10 cellular contexts compared by ENCODE assay signal in the genomic region with DNA sequence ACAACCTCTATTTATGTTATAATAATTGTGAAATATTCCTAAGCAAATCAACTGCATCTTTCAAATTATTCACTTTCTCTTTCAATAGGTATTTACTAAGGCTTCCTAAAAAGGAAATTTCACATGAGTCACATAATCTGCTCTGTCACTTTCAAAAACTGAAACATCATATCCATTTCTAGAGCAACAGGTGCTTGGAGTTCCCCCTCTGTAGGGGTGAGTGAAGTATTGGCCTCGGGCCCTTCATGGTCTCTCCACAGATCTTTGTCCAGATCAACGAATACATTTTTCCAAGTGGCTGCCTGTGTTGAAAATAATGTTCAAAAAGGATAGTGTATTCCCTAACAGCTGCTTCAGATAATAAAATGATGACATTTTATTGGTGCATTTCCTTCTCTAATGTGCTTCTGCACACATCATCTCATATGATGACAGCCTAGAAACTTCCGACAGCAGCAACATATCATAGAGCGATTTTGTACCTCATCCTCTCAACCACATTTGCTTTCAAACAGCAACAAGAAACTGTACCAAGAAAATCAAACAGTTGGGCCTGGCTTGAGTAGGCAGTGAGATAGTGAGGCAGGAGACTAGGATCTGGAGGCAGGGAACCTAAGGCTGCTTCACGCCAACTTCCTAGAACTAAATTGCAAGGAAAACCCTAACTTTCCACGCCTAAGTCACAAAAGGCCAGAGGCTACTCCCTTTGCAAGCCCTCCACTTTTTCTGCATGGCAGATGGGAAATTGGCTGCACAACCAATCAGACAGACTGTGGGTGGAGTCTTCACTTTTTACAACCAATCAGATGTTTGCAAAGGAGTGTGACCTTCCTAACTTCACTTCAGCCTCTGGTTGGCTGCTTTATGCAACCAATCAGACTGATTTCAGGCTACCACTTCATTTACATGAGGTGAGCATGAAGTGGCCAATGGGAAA.
DNase-seq lines count a peak whose midpoint lies in the region; ATAC-seq and TF ChIP-seq lines count a peak whose summit lies in the region.
"Had no signal": no experiment of that assay in that cellular context is flagged by ENCODE, and none has a peak within 500 bp of the region (broad histone marks: within the 10 kb centered on the region; RNA-seq: fewer than 3 reads in every experiment).

No MANE protein-coding gene starts in this region.

- no peak overlapping the region for H3K4me3 ChIP-seq in upper lobe of left lung
- H3K4me3 ChIP-seq: body of pancreas had no signal

- no peaks in the 10 kb centered on the region for H3K36me3 ChIP-seq in upper lobe of left lung

- TF ChIP-seq EP300 in upper lobe of left lung (IDR thresholded peaks at IDR 0.05): no peak

- ATAC-seq in GM19351 (IDR thresholded peaks at IDR 0.05; ENCODE audit: unreplicated experiment): peak; percentile 95
- peak; percentile 93 for ATAC-seq in HG02798 (IDR thresholded peaks at IDR 0.05; ENCODE audit: poor library complexity, unreplicated experiment)
- peak; percentile 89 for ATAC-seq in HG03571 (IDR thresholded peaks at IDR 0.05; ENCODE audit: unreplicated experiment)
- ATAC-seq in upper lobe of left lung (ENCODE audit: low FRiP score in 2 of 2): no peak
- ATAC-seq: body of pancreas had no signal

- H3K4me1 ChIP-seq in upper lobe of left lung: no peaks in the 10 kb centered on the region
- H3K4me1 ChIP-seq: body of pancreas had no signal

- DNase-seq in GM10248 (ENCODE audit: extremely low spot score): peak; percentile 36
- DNase-seq in kidney tubule cell (ENCODE audit: low spot score): no peak
- DNase-seq in upper lobe of left lung: no peak
- no peak for DNase-seq in HK-2 (ENCODE audit: unreplicated experiment)
- no peak for DNase-seq in iPS-NIHi11 (ENCODE audit: low spot score)
- DNase-seq: body of pancreas, left cardiac atrium had no signal

- no peak for TF ChIP-seq CTCF in GM10248 (IDR thresholded peaks at IDR 0.05; ENCODE audit: control extremely low read depth, extremely low read depth, low read depth, missing control alignments)
- no peak for TF ChIP-seq CTCF in upper lobe of left lung (IDR thresholded peaks at IDR 0.05)

- 80 to 86% methylated on average over 6 of the region's 6 CpGs for WGBS in upper lobe of left lung, 2 donors

- no peak for TF ChIP-seq POLR2A in upper lobe of left lung (IDR thresholded peaks at IDR 0.05)

- POLR2A ChIA-PET in GM10248 (lab: Yijun Ruan, JAX): no interaction called here

- H3K9me3 ChIP-seq in upper lobe of left lung: peaks cover 0 to 3% (median 0%) of the 10 kb centered on the region in 4 donors

- no peaks in the 10 kb centered on the region for H3K27me3 ChIP-seq in upper lobe of left lung
- H3K27me3 ChIP-seq: body of pancreas had no signal

- CTCF ChIA-PET in GM10248 (lab: Yijun Ruan, JAX): no interaction called here

- H3K27ac ChIP-seq in upper lobe of left lung: no peak overlapping the region
- H3K27ac ChIP-seq: body of pancreas had no signal

Comparison
In these comparisons a context has a peak if more than half of its experiments do, and no peak if none do; other contexts are left out.
1. ATAC-seq: peak in GM19351 (single experiment), HG02798 (single experiment) and HG03571 (single experiment); none in upper lobe of left lung (0 of 2).